ENCODE assay signal across 13 cellular contexts in the genomic region with DNA sequence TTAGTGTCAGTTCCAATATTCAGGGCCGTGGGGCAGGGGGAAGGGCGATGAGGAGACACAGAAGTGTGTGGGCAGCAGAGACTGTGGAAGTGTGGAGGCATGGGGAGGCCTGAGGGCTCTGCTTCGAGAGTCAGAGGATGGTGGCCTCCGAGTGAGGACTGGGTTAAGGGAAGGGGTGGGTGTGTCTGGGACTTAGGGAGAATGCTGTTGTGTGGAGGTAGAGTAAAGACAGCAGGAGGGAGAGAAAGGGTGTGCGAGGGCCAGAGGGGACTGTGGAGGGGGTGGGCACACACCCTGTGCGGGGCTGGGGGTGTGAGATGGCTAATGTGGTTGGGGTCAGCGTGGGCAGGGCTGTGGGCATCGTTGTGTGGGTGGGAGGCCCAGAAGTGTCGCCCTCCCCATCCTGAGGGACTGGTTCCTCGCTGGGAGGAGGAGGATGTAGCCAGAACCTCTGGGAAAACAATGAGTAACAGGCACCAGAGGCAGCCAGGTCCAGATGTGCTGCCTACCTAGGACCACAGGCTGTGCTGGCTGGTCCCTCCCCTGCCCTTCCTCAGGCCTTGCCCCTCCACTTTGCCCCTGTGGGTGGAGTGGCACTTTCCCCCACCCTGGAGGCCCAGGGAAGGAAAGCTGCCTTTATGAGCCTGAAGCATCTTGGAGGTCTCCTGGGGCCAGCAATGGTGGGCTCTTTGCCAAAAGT. TPM values are rescaled to one million over a fixed set of nuclear protein-coding genes. Genes with fewer than 3 reads are reported as not detected.
A peak's percentile ranks its signal among the peaks of the same experiment; 100 is the strongest.
DNase-seq lines count a peak whose midpoint lies in the region; ATAC-seq and TF ChIP-seq lines count a peak whose summit lies in the region.
"Had no signal": no experiment of that assay in that cellular context is flagged by ENCODE, and none has a peak within 500 bp of the region (broad histone marks: within the 10 kb centered on the region; RNA-seq: fewer than 3 reads in every experiment).

No MANE protein-coding gene starts in this region.

- CTCF ChIA-PET in activated CD8-positive, alpha-beta T cell treated with anti-CD3 and anti-CD28 coated beads for 36 hours (lab: Charles Lee): interaction anchor here (0.6 to 0.9 kb wide), 4 partner anchors 21 to 160 kb away, joined by 3 read pairs; no protein-coding TSS in a partner anchor

- no peak overlapping the region for H3K4me3 ChIP-seq in right lobe of liver
- H3K4me3 ChIP-seq: colonic mucosa, mucosa of descending colon, right atrium auricular region, thoracic aorta had no signal

- DNase-seq in NCI-H2196 (lab: John Stamatoyannopoulos, UW; ENCODE audit: unreplicated experiment): peak; percentile 45
- no peak for DNase-seq in NCI-H2196 treated with DMSO at 0.1 percent for 48 hours (lab: John Stamatoyannopoulos, UW; ENCODE audit: unreplicated experiment)
- DNase-seq in DMS53 treated with DMSO at 0.1 percent for 48 hours (lab: John Stamatoyannopoulos, UW; ENCODE audit: unreplicated experiment): peak; percentile 70
- DNase-seq in activated CD8-positive, alpha-beta T cell treated with anti-CD3 and anti-CD28 coated beads for 36 hours: no peak
- no peak for DNase-seq in naive thymus-derived CD8-positive, alpha-beta T cell
- DNase-seq in right lobe of liver: no peak
- DNase-seq in G401 (ENCODE audit: low spot score): no peak
- DNase-seq in midbrain (lab: John Stamatoyannopoulos, UW): no peak
- DNase-seq: activated gamma-delta T cell, colonic mucosa, mucosa of descending colon had no signal

- no peaks in the 10 kb centered on the region for H3K36me3 ChIP-seq in right lobe of liver
- H3K36me3 ChIP-seq: colonic mucosa, right atrium auricular region, thoracic aorta had no signal

- H3K4me1 Mint-ChIP-seq in activated CD8-positive, alpha-beta T cell treated with anti-CD3 and anti-CD28 coated beads for 36 hours (ENCODE audit: low read depth): peaks cover 55% of the 10 kb centered on the region
- H3K4me1 Mint-ChIP-seq in naive thymus-derived CD8-positive, alpha-beta T cell: peaks cover 26 to 73% (median 67%) of the 10 kb centered on the region in 4 donors

- peak overlapping the region; percentile 83 for H3K27ac Mint-ChIP-seq in activated CD8-positive, alpha-beta T cell treated with anti-CD3 and anti-CD28 coated beads for 36 hours
- H3K27ac Mint-ChIP-seq in naive thymus-derived CD8-positive, alpha-beta T cell: peak overlapping the region; percentile 81 to 99 (median 93)

- in situ Hi-C loops in G401 (cut with HindIII; ENCODE audit: low sequenced_read_pairs): no loop called here

- H3K4me3 Mint-ChIP-seq in activated CD8-positive, alpha-beta T cell treated with anti-CD3 and anti-CD28 coated beads for 36 hours: peak overlapping the region; percentile 42
- peak overlapping the region; percentile 50 to 96 (median 82) for H3K4me3 Mint-ChIP-seq in naive thymus-derived CD8-positive, alpha-beta T cell

- WGBS in right lobe of liver (ENCODE audit: insufficient coverage, low coverage, low lambda C conversion rate, missing lambda C conversion rate): 88% methylated on average over 4 of the region's 10 CpGs

- peaks cover 17% of the 10 kb centered on the region for H3K36me3 Mint-ChIP-seq in activated CD8-positive, alpha-beta T cell treated with anti-CD3 and anti-CD28 coated beads for 36 hours (ENCODE audit: low read depth)
- H3K36me3 Mint-ChIP-seq in naive thymus-derived CD8-positive, alpha-beta T cell: peaks cover 0 to 41% (median 0%) of the 10 kb centered on the region in 3 donors

- no peaks in the 10 kb centered on the region for H3K27me3 ChIP-seq in right lobe of liver
- H3K27me3 ChIP-seq: colonic mucosa, right atrium auricular region had no signal

- POLR2A ChIA-PET in activated CD8-positive, alpha-beta T cell treated with anti-CD3 and anti-CD28 coated beads for 36 hours (lab: Charles Lee): interaction anchor here (0.6 to 3.6 kb wide), 8 partner anchors 9 to 73 kb away, joined by 3 to 20 read pairs (median 4); no protein-coding TSS in a partner anchor
- POLR2A ChIA-PET in naive thymus-derived CD8-positive, alpha-beta T cell (lab: Charles Lee): interaction anchor here (0.6 to 12.9 kb wide), 4 partner anchors 9 to 287 kb away, joined by 3 to 166 read pairs (median 73); no protein-coding TSS in a partner anchor

- no peaks in the 10 kb centered on the region for H3K27me3 Mint-ChIP-seq in activated CD8-positive, alpha-beta T cell treated with anti-CD3 and anti-CD28 coated beads for 36 hours
- no peaks in the 10 kb centered on the region for H3K27me3 Mint-ChIP-seq in naive thymus-derived CD8-positive, alpha-beta T cell

- peaks cover 0 to 10% (median 0%) of the 10 kb centered on the region in 4 donors for H3K4me1 ChIP-seq in right lobe of liver

- intact Hi-C loops in activated CD8-positive, alpha-beta T cell treated with anti-CD3 and anti-CD28 coated beads for 36 hours (cut with micrococcal nuclease): no loop called here
- intact Hi-C loops in right lobe of liver (cut with DNase I): no loop called here

- no peaks in the 10 kb centered on the region for H3K9me3 Mint-ChIP-seq in activated CD8-positive, alpha-beta T cell treated with anti-CD3 and anti-CD28 coated beads for 36 hours
- no peaks in the 10 kb centered on the region for H3K9me3 Mint-ChIP-seq in naive thymus-derived CD8-positive, alpha-beta T cell

- H3K27ac ChIP-seq in right lobe of liver: no peak overlapping the region
- H3K27ac ChIP-seq: colonic mucosa, right atrium auricular region had no signal

- no peak for TF ChIP-seq CTCF in activated CD8-positive, alpha-beta T cell treated with anti-CD3 and anti-CD28 coated beads for 36 hours (IDR thresholded peaks at IDR 0.05)
- no peak for TF ChIP-seq CTCF in right lobe of liver (IDR thresholded peaks at IDR 0.05)

- ATAC-seq in activated CD8-positive, alpha-beta T cell treated with anti-CD3 and anti-CD28 coated beads for 36 hours: no peak
- ATAC-seq in naive thymus-derived CD8-positive, alpha-beta T cell: no peak
- ATAC-seq in right lobe of liver: no peak
- ATAC-seq: mucosa of descending colon had no signal

- no peaks in the 10 kb centered on the region for H3K9me3 ChIP-seq in right lobe of liver
- H3K9me3 ChIP-seq: colonic mucosa, mucosa of descending colon, right atrium auricular region, thoracic aorta had no signal

- no peak for TF ChIP-seq POLR2A in right lobe of liver (IDR thresholded peaks at IDR 0.05)

RNA-seq across cellular contexts. Expression of a gene that starts 4.2 kb away (rescaled TPM):
- total RNA-seq in activated CD8-positive, alpha-beta T cell treated with anti-CD3 and anti-CD28 coated beads for 36 hours: 10 to 100 TPM; 55.3 to 55.9 TPM
- 100 to 1,000 TPM; 117 to 124 TPM for total RNA-seq in naive thymus-derived CD8-positive, alpha-beta T cell
- polyA plus RNA-seq in naive thymus-derived CD8-positive, alpha-beta T cell: 10 to 100 TPM; 37.1 to 76.4 (median 49.4) TPM
- 10 to 100 TPM in 4 of 6 experiments, 1 to 10 TPM in 2; 7.5 to 14.0 (median 10.8) TPM for total RNA-seq in right lobe of liver
- 27.7 and 34.3 TPM in 2 replicates for total RNA-seq in G401 (2014; rRNA removed; shearing (Covaris generic))

RNA-seq across cellular contexts. Expression of a gene that starts 4.4 kb away (rescaled TPM):
- total RNA-seq in activated CD8-positive, alpha-beta T cell treated with anti-CD3 and anti-CD28 coated beads for 36 hours: 10 to 100 TPM; 44.5 to 51.7 TPM
- total RNA-seq in naive thymus-derived CD8-positive, alpha-beta T cell: 100 to 1,000 TPM in 1 of 2 experiments, 10 to 100 TPM in 1; 98.7 to 104 TPM
- polyA plus RNA-seq in naive thymus-derived CD8-positive, alpha-beta T cell: 100 to 1,000 TPM; 191 to 242 (median 222) TPM
- total RNA-seq in right lobe of liver: 10 to 100 TPM; 25.2 to 39.8 (median 33.5) TPM
- 23.4 and 49.4 TPM in 2 replicates for total RNA-seq in G401 (2014; rRNA removed; shearing (Covaris generic))

RNA-seq across cellular contexts. Expression of a gene that starts 15.5 kb away (rescaled TPM):
- 10 to 100 TPM; 31.9 to 32.4 TPM for total RNA-seq in activated CD8-positive, alpha-beta T cell treated with anti-CD3 and anti-CD28 coated beads for 36 hours
- total RNA-seq in naive thymus-derived CD8-positive, alpha-beta T cell: 10 to 100 TPM; 33.4 to 34.3 TPM
- 10 to 100 TPM; 42.6 to 55.0 (median 47.1) TPM for polyA plus RNA-seq in naive thymus-derived CD8-positive, alpha-beta T cell
- 10 to 100 TPM; 18.4 to 41.3 (median 23.0) TPM for total RNA-seq in right lobe of liver
- 30.8 and 43.1 TPM in 2 replicates for total RNA-seq in G401 (2014; rRNA removed; shearing (Covaris generic))

RNA-seq across cellular contexts. Expression of a gene that starts 36.5 kb away (rescaled TPM):
- total RNA-seq in activated CD8-positive, alpha-beta T cell treated with anti-CD3 and anti-CD28 coated beads for 36 hours: 10 to 100 TPM; 18.5 to 19.8 TPM
- total RNA-seq in naive thymus-derived CD8-positive, alpha-beta T cell: 10 to 100 TPM; 27.1 to 27.8 TPM
- polyA plus RNA-seq in naive thymus-derived CD8-positive, alpha-beta T cell: 10 to 100 TPM; 12.3 to 20.2 (median 13.3) TPM
- total RNA-seq in right lobe of liver: 10 to 100 TPM; 16.1 to 30.7 (median 18.9) TPM
- total RNA-seq in G401 (2014; rRNA removed; shearing (Covaris generic)): 16.5 and 16.7 TPM in 2 replicates

Comparison
In these comparisons a context has a peak if more than half of its experiments do, and no peak if none do; other contexts are left out.
1. DNase-seq: peak in NCI-H2196 (single experiment) and DMS53 treated with DMSO at 0.1 percent for 48 hours (single experiment); none in NCI-H2196 treated with DMSO at 0.1 percent for 48 hours (single experiment), activated CD8-positive, alpha-beta T cell treated with anti-CD3 and anti-CD28 coated beads for 36 hours (single experiment), naive thymus-derived CD8-positive, alpha-beta T cell (0 of 10), right lobe of liver (0 of 3), G401 (single experiment) and midbrain (single experiment).